22 cellular contexts compared by ENCODE assay signal in genomic region chr5:140035881-140036280, GRCh38. TPM values are rescaled to one million over a fixed set of nuclear protein-coding genes. Genes with fewer than 3 reads are reported as not detected.
"Had no signal": no experiment of that assay in that cellular context is flagged by ENCODE, and none has a peak within 500 bp of the region (broad histone marks: within the 10 kb centered on the region; RNA-seq: fewer than 3 reads in every experiment).

No MANE protein-coding gene starts in this region.

- H3K27me3 ChIP-seq: adrenal gland, ovary, sigmoid colon, tibial artery, uterus had no signal

- H3K4me3 ChIP-seq: adrenal gland, ovary, sigmoid colon, tibial artery, uterus had no signal

- H3K4me3 Mint-ChIP-seq: activated naive CD4-positive, alpha-beta T cell treated with anti-CD3 and anti-CD28 coated beads, Interleukin-2, amount 50 U/mL, for 24 hours; activated T-cell treated with anti-CD3 and anti-CD28 coated beads, Interleukin-2, amount 50 U/mL, for 72 hours; endodermal cell; memory B cell; naive thymus-derived CD4-positive, alpha-beta T cell had no signal

- H3K9me3 Mint-ChIP-seq: activated naive CD4-positive, alpha-beta T cell treated with anti-CD3 and anti-CD28 coated beads, Interleukin-2, amount 50 U/mL, for 24 hours; activated T-cell treated with anti-CD3 and anti-CD28 coated beads, Interleukin-2, amount 50 U/mL, for 72 hours; memory B cell had no signal

- H3K4me1 ChIP-seq: foreskin keratinocyte, uterus had no signal

- H3K27ac ChIP-seq: epithelial cell of prostate, foreskin keratinocyte, ovary, tibial artery, uterus, WERI-Rb-1 had no signal

- H3K36me3 Mint-ChIP-seq: activated naive CD4-positive, alpha-beta T cell treated with anti-CD3 and anti-CD28 coated beads, Interleukin-2, amount 50 U/mL, for 24 hours; memory B cell had no signal

- DNase-seq: activated CD4-positive, alpha-beta T cell treated with anti-CD3 and anti-CD28 coated beads for 1 hour; activated CD4-positive, alpha-beta T cell treated with anti-CD3 and anti-CD28 coated beads, Interleukin-2, amount 50 U/mL, for 4 hours; activated effector memory CD4-positive, alpha-beta T cell treated with anti-CD3 and anti-CD28 coated beads, Interleukin-2, amount 50 U/mL, for 16 hours; activated T-cell treated with anti-CD3 and anti-CD28 coated beads, Interleukin-2, amount 50 U/mL, for 72 hours; adrenal gland; endodermal cell; foreskin keratinocyte; head of caudate nucleus; naive thymus-derived CD4-positive, alpha-beta T cell; ovary; sigmoid colon; stimulated activated CD4-positive, alpha-beta T cell treated with anti-CD3 and anti-CD28 coated beads, Interleukin-2, amount 100 ng/mL, for 24 hours; stimulated activated naive CD4-positive, alpha-beta T cell treated with Interleukin-2 at 50 U/mL for 16 hours; substantia nigra; T-helper 2 cell; tibial artery; uterus; WERI-Rb-1 had no signal

- ATAC-seq: activated T-cell treated with anti-CD3 and anti-CD28 coated beads, Interleukin-2, amount 50 U/mL, for 72 hours; foreskin keratinocyte; naive thymus-derived CD4-positive, alpha-beta T cell had no signal

- H3K36me3 ChIP-seq: adrenal gland, ovary, sigmoid colon, tibial artery, uterus, WERI-Rb-1 had no signal

- H3K27ac Mint-ChIP-seq: activated naive CD4-positive, alpha-beta T cell treated with anti-CD3 and anti-CD28 coated beads, Interleukin-2, amount 50 U/mL, for 24 hours; activated T-cell treated with anti-CD3 and anti-CD28 coated beads, Interleukin-2, amount 50 U/mL, for 72 hours; endodermal cell; memory B cell; naive thymus-derived CD4-positive, alpha-beta T cell had no signal

- H3K9me3 ChIP-seq: adrenal gland, ovary, sigmoid colon, tibial artery, uterus had no signal

RNA-seq across cellular contexts. Expression of gene NRG2, which starts 7.2 kb away (rescaled TPM):
- total RNA-seq: kidney epithelial cell had no signal
